ENCODE assay signal across 8 cellular contexts in the genomic region with DNA sequence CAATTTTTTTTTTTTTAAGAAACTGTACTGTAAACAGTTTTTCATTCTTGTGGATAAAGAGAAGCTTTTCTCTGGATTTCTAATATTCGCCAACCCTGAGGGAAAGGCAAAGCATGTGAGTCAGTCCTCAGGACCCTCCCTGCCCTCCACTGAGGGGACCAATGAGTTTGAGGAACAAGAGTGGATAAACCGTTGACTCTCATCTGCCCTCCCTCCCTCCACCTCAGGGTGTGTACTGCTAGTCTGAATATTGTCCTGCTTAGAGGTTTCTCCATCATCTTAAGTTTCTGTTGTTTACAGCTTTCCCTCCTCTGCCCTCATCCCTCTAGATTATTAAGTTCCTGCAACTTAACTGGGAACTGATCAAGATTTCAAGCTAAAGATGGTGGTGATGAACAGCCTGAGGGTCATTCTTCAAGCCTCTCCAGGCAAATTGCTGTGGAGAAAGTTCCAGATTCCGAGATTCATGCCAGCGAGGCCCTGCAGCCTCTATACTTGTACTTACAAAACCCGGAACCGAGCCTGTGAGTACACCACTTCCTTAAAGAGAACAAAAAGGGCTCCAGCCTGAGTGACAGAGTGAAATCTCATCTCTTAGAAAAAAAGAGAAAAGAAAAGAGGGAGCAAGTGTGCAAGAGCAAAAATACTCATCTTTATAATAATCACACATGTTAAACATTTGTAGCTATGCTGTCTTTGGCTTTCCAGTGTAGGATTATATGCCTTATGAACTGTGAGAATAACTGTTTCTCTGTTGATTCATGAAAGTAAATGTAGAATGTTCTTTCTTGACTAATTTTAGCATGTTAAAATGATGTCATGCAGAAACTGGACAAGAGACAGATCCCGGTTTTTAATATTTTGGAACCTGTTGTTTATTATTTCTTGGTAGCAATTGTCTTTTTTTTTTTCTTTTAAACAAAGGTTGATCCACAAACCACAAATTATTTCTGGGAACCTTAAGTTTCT. TPM values are rescaled to one million over a fixed set of nuclear protein-coding genes. Genes with fewer than 3 reads are reported as not detected.
DNase-seq lines count a peak whose midpoint lies in the region; ATAC-seq and TF ChIP-seq lines count a peak whose summit lies in the region.

No MANE protein-coding gene starts in this region.

- H3K27me3 ChIP-seq in gastroesophageal sphincter, result no peaks in the 10 kb centered on the region

- peak overlapping the region in 1 of 2 donors; percentile 4 for H3K4me3 ChIP-seq in gastroesophageal sphincter

- CTCF ChIA-PET in activated CD4-positive, alpha-beta T cell treated with anti-CD3 and anti-CD28 coated beads, Interleukin-2, amount 10 ng/mL, durations not matched to agents 7 days and 5 days (lab: Charles Lee), result interaction anchor here (0.7 to 1.5 kb wide), 3 partner anchors 12 to 66 kb away, joined by 4 to 9 read pairs (median 6); a partner anchor contains a TSS

- no peak for TF ChIP-seq CTCF in gastroesophageal sphincter (IDR thresholded peaks at IDR 0.05)

- ATAC-seq in HG03039 (IDR thresholded peaks at IDR 0.05; ENCODE audit: unreplicated experiment) (peak; percentile 58), T-helper 17 cell (peak; percentile 44), gastroesophageal sphincter (peak; percentile 68)

- H3K36me3 ChIP-seq in gastroesophageal sphincter, result no peaks in the 10 kb centered on the region

- POLR2A ChIA-PET in activated CD4-positive, alpha-beta T cell treated with anti-CD3 and anti-CD28 coated beads, Interleukin-2, amount 10 ng/mL, durations not matched to agents 7 days and 5 days (lab: Charles Lee), result interaction anchor here (1.0 kb wide), 1 partner anchor 75 kb away, joined by 3 read pairs; no protein-coding TSS in a partner anchor

- peak overlapping the region; percentile 69 to 81 (median 74) for H3K27ac ChIP-seq in gastroesophageal sphincter

- TF ChIP-seq EP300 in gastroesophageal sphincter (IDR thresholded peaks at IDR 0.05), result no peak

- DNase-seq in activated CD4-positive, alpha-beta T cell treated with anti-CD3 and anti-CD28 coated beads, Interleukin-2, amount 10 ng/mL, durations not matched to agents 7 days and 5 days, result peak; percentile 49
- no peak for DNase-seq in activated CD4-positive, alpha-beta T cell treated with anti-CD3 and anti-CD28 coated beads, Interleukin-2, amount 50 U/mL, for 48 hours
- DNase-seq in T-helper 17 cell (no peak), stromal cell of bone marrow (ENCODE audit: low read depth) (peak; percentile 14), NCI-H2081 treated with DMSO at 0.1 percent for 48 hours (lab: John Stamatoyannopoulos, UW) (no peak)
- DNase-seq in stimulated activated CD4-positive, alpha-beta T cell treated with anti-CD3 and anti-CD28 coated beads, Interleukin-2, amount 100 ng/mL, for 48 hours, result no peak

- no peaks in the 10 kb centered on the region for H3K9me3 Mint-ChIP-seq in activated CD4-positive, alpha-beta T cell treated with anti-CD3 and anti-CD28 coated beads, Interleukin-2, amount 10 ng/mL, durations not matched to agents 7 days and 5 days

- peak overlapping the region; percentile 65 for H3K4me3 Mint-ChIP-seq in activated CD4-positive, alpha-beta T cell treated with anti-CD3 and anti-CD28 coated beads, Interleukin-2, amount 10 ng/mL, durations not matched to agents 7 days and 5 days
- peak overlapping the region; percentile 77 for H3K4me3 Mint-ChIP-seq in T-helper 17 cell

- peaks cover 0 to 28% (median 16%) of the 10 kb centered on the region in 3 donors for H3K4me1 ChIP-seq in gastroesophageal sphincter

- WGBS in gastroesophageal sphincter (ENCODE audit: low coverage in 1 of 2), 2 donors, result 11 to 58% methylated on average over 4 to 5 of the region's 7 CpGs

- no peaks in the 10 kb centered on the region for H3K27me3 Mint-ChIP-seq in activated CD4-positive, alpha-beta T cell treated with anti-CD3 and anti-CD28 coated beads, Interleukin-2, amount 10 ng/mL, durations not matched to agents 7 days and 5 days
- H3K27me3 Mint-ChIP-seq in T-helper 17 cell, result no peaks in the 10 kb centered on the region

- H3K4me1 Mint-ChIP-seq in activated CD4-positive, alpha-beta T cell treated with anti-CD3 and anti-CD28 coated beads, Interleukin-2, amount 10 ng/mL, durations not matched to agents 7 days and 5 days, result peaks cover 61% of the 10 kb centered on the region
- peaks cover 31% of the 10 kb centered on the region for H3K4me1 Mint-ChIP-seq in T-helper 17 cell

- no peaks in the 10 kb centered on the region for H3K9me3 ChIP-seq in T-helper 17 cell (ENCODE audit: control insufficient read depth, low read length, poor library complexity, severe bottlenecking)
- H3K9me3 ChIP-seq in gastroesophageal sphincter, result no peaks in the 10 kb centered on the region

- peaks cover 39% of the 10 kb centered on the region for H3K36me3 Mint-ChIP-seq in activated CD4-positive, alpha-beta T cell treated with anti-CD3 and anti-CD28 coated beads, Interleukin-2, amount 10 ng/mL, durations not matched to agents 7 days and 5 days (ENCODE audit: low read depth)
- peaks cover 4% of the 10 kb centered on the region for H3K36me3 Mint-ChIP-seq in T-helper 17 cell (ENCODE audit: low read depth)

- TF ChIP-seq POLR2A in gastroesophageal sphincter (IDR thresholded peaks at IDR 0.05), result no peak

- H3K27ac Mint-ChIP-seq in activated CD4-positive, alpha-beta T cell treated with anti-CD3 and anti-CD28 coated beads, Interleukin-2, amount 10 ng/mL, durations not matched to agents 7 days and 5 days, result peak overlapping the region; percentile 93
- H3K27ac Mint-ChIP-seq in T-helper 17 cell, result peak overlapping the region; percentile 96

RNA-seq across cellular contexts. Expression of a gene that starts 11.9 kb away (rescaled TPM):
- 10 to 100 TPM; 23.0 to 24.4 TPM for total RNA-seq in activated CD4-positive, alpha-beta T cell treated with anti-CD3 and anti-CD28 coated beads, Interleukin-2, amount 10 ng/mL, durations not matched to agents 7 days and 5 days
- total RNA-seq in T-helper 17 cell, result 10 to 100 TPM; 59.2 to 82.2 TPM
- 10 to 100 TPM in 2 of 4 donors, 1 to 10 TPM in 2; 8.2 to 11.4 (median 9.9) TPM for total RNA-seq in gastroesophageal sphincter

RNA-seq across cellular contexts. Expression of a gene that starts 40.4 kb away (rescaled TPM):
- total RNA-seq in activated CD4-positive, alpha-beta T cell treated with anti-CD3 and anti-CD28 coated beads, Interleukin-2, amount 10 ng/mL, durations not matched to agents 7 days and 5 days, result 10 to 100 TPM; 16.5 to 17.2 TPM
- total RNA-seq in T-helper 17 cell (10 to 100 TPM; 18.5 to 19.6 TPM), gastroesophageal sphincter (10 to 100 TPM in 3 of 4 donors, 1 to 10 TPM in 1; 8.3 to 12.0 (median 11.0) TPM)

Comparison
In these comparisons a context has a peak if more than half of its experiments do, and no peak if none do; other contexts are left out.
1. DNase-seq: peak in activated CD4-positive, alpha-beta T cell treated with anti-CD3 and anti-CD28 coated beads, Interleukin-2, amount 10 ng/mL, durations not matched to agents 7 days and 5 days (single experiment) and stromal cell of bone marrow (single experiment); none in activated CD4-positive, alpha-beta T cell treated with anti-CD3 and anti-CD28 coated beads, Interleukin-2, amount 50 U/mL, for 48 hours (0 of 2), T-helper 17 cell (0 of 3), NCI-H2081 treated with DMSO at 0.1 percent for 48 hours (single experiment) and stimulated activated CD4-positive, alpha-beta T cell treated with anti-CD3 and anti-CD28 coated beads, Interleukin-2, amount 100 ng/mL, for 48 hours (0 of 2).
2. Peak in every context shown above with its lines, with median percentiles within 50 percentile points of each other: ATAC-seq.